ENCODE assay signal across 9 cellular contexts in the genomic region with DNA sequence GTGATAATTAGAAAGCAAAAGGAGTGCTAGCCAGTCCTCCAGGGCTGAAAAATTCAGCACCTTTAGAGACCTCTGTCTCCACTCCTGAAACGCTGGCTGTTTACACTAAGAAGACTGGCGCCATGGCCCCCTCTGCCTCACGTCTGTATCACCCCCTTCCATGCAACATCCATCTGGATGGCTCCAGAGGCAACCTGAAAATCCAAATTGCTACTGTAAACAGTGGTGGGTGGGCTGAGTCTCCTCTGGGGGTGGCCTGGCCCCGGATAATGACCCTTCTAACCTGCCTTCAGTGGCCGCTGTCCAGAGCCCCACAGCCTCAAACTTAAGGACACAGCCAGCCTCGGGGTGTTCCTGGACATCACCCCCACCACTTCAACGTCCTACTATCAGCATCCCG. TPM values are rescaled to one million over a fixed set of nuclear protein-coding genes. Genes with fewer than 3 reads are reported as not detected.
DNase-seq lines count a peak whose midpoint lies in the region; ATAC-seq and TF ChIP-seq lines count a peak whose summit lies in the region.
"Had no signal": no experiment of that assay in that cellular context is flagged by ENCODE, and none has a peak within 500 bp of the region (broad histone marks: within the 10 kb centered on the region; RNA-seq: fewer than 3 reads in every experiment).

No MANE protein-coding gene starts in this region.

- H2AFZ ChIP-seq in MM.1S (ENCODE audit: low read length): no peak overlapping the region; the same call in 1 of the 2 replicates
- H2AFZ ChIP-seq in neural cell (ENCODE audit: low read depth, low read length): no peak overlapping the region

- H3K4me2 ChIP-seq in MM.1S (ENCODE audit: low read depth, low read length) (peak overlapping the region; percentile 86), neural cell (ENCODE audit: low read length) (peak overlapping the region; percentile 89)

- H3K27ac ChIP-seq in MM.1S (ENCODE audit: low read length): no peak overlapping the region
- H3K27ac ChIP-seq in neural cell (ENCODE audit: low read length): no peak overlapping the region

- H3K4me3 ChIP-seq in AG10803 (ENCODE audit: low read length) (peak overlapping the region; percentile 94), MM.1S (ENCODE audit: low read length) (peak overlapping the region; percentile 87), endocrine pancreas (ENCODE audit: control insufficient read depth, insufficient read depth, low read length) (peak overlapping the region; percentile 70), neural cell (ENCODE audit: low read length) (peak overlapping the region; percentile 85)

- H3K27me3 ChIP-seq in MM.1S (replicated peaks; ENCODE audit: insufficient read depth, low read length) (no peaks in the 10 kb centered on the region), endocrine pancreas (ENCODE audit: control insufficient read depth, insufficient read depth, low read length) (no peaks in the 10 kb centered on the region), neural cell (ENCODE audit: insufficient read depth, low read depth, low read length) (no peaks in the 10 kb centered on the region)

- peak overlapping the region; percentile 40; the same call in 1 of the 2 replicates for H3K9ac ChIP-seq in MM.1S (ENCODE audit: low read length)
- peak overlapping the region; percentile 83 for H3K9ac ChIP-seq in endocrine pancreas (ENCODE audit: control insufficient read depth, insufficient read depth, low read length)
- H3K9ac ChIP-seq in neural cell (ENCODE audit: low read length): peak overlapping the region; percentile 72

- H3K4me1 ChIP-seq in MM.1S (ENCODE audit: low read length): no peaks in the 10 kb centered on the region
- H3K4me1 ChIP-seq in endocrine pancreas (ENCODE audit: control insufficient read depth, insufficient read depth, low read length): no peaks in the 10 kb centered on the region

- H4K20me1 ChIP-seq in MM.1S (ENCODE audit: insufficient read depth, low read length): no peaks in the 10 kb centered on the region
- no peaks in the 10 kb centered on the region for H4K20me1 ChIP-seq in neural cell (ENCODE audit: insufficient read depth)

- no peak for TF ChIP-seq RAD21 in neural cell (conservative IDR thresholded peaks at IDR 0.05)

- no peak for TF ChIP-seq CTCF in AG10803 (conservative IDR thresholded peaks at IDR 0.05; ENCODE audit: low read length)
- TF ChIP-seq CTCF in MM.1S (IDR thresholded peaks at IDR 0.05; ENCODE audit: low read length): no peak
- no peak for TF ChIP-seq CTCF in neural cell (IDR thresholded peaks at IDR 0.05; ENCODE audit: poor library complexity, severe bottlenecking)

- H3K9me2 ChIP-seq in MM.1S (replicated peaks; ENCODE audit: insufficient read depth, low read length) (no peaks in the 10 kb centered on the region), neural cell (ENCODE audit: insufficient read depth, low read length) (no peaks in the 10 kb centered on the region)

- no peak for ATAC-seq in GM18870 (IDR thresholded peaks at IDR 0.05; ENCODE audit: unreplicated experiment)
- ATAC-seq in HG02981 (IDR thresholded peaks at IDR 0.05; ENCODE audit: unreplicated experiment): no peak
- ATAC-seq in GM19452 (IDR thresholded peaks at IDR 0.05; ENCODE audit: unreplicated experiment): no peak

- no peak for TF ChIP-seq EP300 in neural cell (conservative IDR thresholded peaks at IDR 0.05; ENCODE audit: poor library complexity, severe bottlenecking)

- DNase-seq in AG10803 (ENCODE audit: low read depth): no peak
- no peak for DNase-seq in MM.1S
- DNase-seq in hepatic stellate cell (ENCODE audit: low spot score): no peak
- DNase-seq: activated CD4-positive, alpha-beta T cell treated with anti-CD3 and anti-CD28 coated beads for 48 hours had no signal

- H3F3A ChIP-seq in MM.1S (ENCODE audit: insufficient read depth, low read length) (0 out of 2 replicates have a peak, but pooled peaks cover 3% of the 10 kb centered on the region), neural cell (ENCODE audit: insufficient read depth, low read length, poor library complexity, severe bottlenecking) (no peaks in the 10 kb centered on the region)

- H3K36me3 ChIP-seq in MM.1S (replicated peaks; ENCODE audit: insufficient read depth, low read length) (no peaks in the 10 kb centered on the region), endocrine pancreas (ENCODE audit: control insufficient read depth, insufficient read depth, low read length) (no peaks in the 10 kb centered on the region), neural cell (ENCODE audit: insufficient read depth, low read length) (no peaks in the 10 kb centered on the region)

- H3K9me3 ChIP-seq in MM.1S (replicated peaks; ENCODE audit: insufficient read depth, low read length) (no peaks in the 10 kb centered on the region), endocrine pancreas (ENCODE audit: control insufficient read depth, low read length) (no peaks in the 10 kb centered on the region), neural cell (ENCODE audit: low read length) (no peaks in the 10 kb centered on the region)

- H3K79me2 ChIP-seq in MM.1S (ENCODE audit: low read length) (no peaks in the 10 kb centered on the region), neural cell (replicated peaks; ENCODE audit: insufficient read depth, low read length) (peaks cover 50% of the 10 kb centered on the region)

TF ChIP-seq in neural cell, 6 proteins besides CTCF, POLR2A, EP300 and RAD21:
- TF ChIP-seq POLR2AphosphoS5 (IDR thresholded peaks at IDR 0.05) (no peak), REST (IDR thresholded peaks at IDR 0.05; ENCODE audit: borderline replicate concordance) (no peak), MXI1 (conservative IDR thresholded peaks at IDR 0.05; ENCODE audit: poor library complexity, severe bottlenecking) (no peak), EZH2 (IDR thresholded peaks at IDR 0.05; ENCODE audit: borderline replicate concordance, insufficient read depth, low read length, poor library complexity, severe bottlenecking) (no peak), TAF1 (IDR thresholded peaks at IDR 0.05; ENCODE audit: low read depth) (no peak), SMC3 (conservative IDR thresholded peaks at IDR 0.05; ENCODE audit: poor library complexity) (no peak)

RNA-seq across cellular contexts. Expression of gene PRKD1, which starts 1.4 kb away (rescaled TPM):
- 9.6 and 11.1 TPM in 2 replicates for polyA plus RNA-seq in neural cell
- polyA minus RNA-seq in neural cell: 21.8 and 25.1 TPM in 2 replicates
